ENCODE assay signal across 25 cellular contexts in genomic region chr17:82692268-82692667, GRCh38.
"Had no signal": no experiment of that assay in that cellular context is flagged by ENCODE, and none has a peak within 500 bp of the region (broad histone marks: within the 10 kb centered on the region; RNA-seq: fewer than 3 reads in every experiment).

No MANE protein-coding gene starts in this region.

- H3K27me3 ChIP-seq: breast epithelium, colonic mucosa, pancreas, right atrium auricular region, tibial nerve had no signal

- H3K4me1 ChIP-seq: breast epithelium, colonic mucosa had no signal

- ATAC-seq: left cardiac atrium; pancreas; stimulated activated memory B cell treated with anti-CD40 and anti-IgM and Interleukin-4, amounts not matched to agents 10 μg/mL and 1 μg/mL and 100 μg/mL, for 72 hours had no signal

- H3K9me3 ChIP-seq: colonic mucosa, pancreas had no signal

- H3K4me2 ChIP-seq: smooth muscle cell had no signal

- DNase-seq: activated CD4-positive, alpha-beta T cell treated with anti-CD3 and anti-CD28 coated beads, Interleukin-2, amount 50 U/mL, for 48 hours; activated CD4-positive, CD25-positive, alpha-beta regulatory T cell; activated CD8-positive, alpha-beta memory T cell treated with anti-CD3 and anti-CD28 coated beads, Interleukin-2, amount 50 U/mL, for 4 hours; activated gamma-delta T cell treated with Interleukin-2 at 50 U/mL for 16 hours; activated naive CD4-positive, alpha-beta T cell treated with anti-CD3 and anti-CD28 coated beads, Interleukin-2, amount 50 U/mL, for 16 hours; activated T-cell treated with anti-CD3 and anti-CD28 coated beads, Interleukin-2, amount 50 U/mL, for 24 hours; amygdala; colonic mucosa; effector memory CD4-positive, alpha-beta T cell; glutamatergic neuron; left cardiac atrium; mammary epithelial cell; naive B cell; nephron progenitor cell; stimulated activated CD4-positive, alpha-beta T cell treated with anti-CD3 and anti-CD28 coated beads, Interleukin-1b, Interleukin-23, amount 100 ng/mL, for 48 hours; stimulated activated CD4-positive, alpha-beta T cell treated with anti-CD3 and anti-CD28 coated beads, Interleukin-4, amount 100 ng/mL, for 4 hours; stimulated activated CD8-positive, alpha-beta memory T cell treated with anti-CD3 and anti-CD28 coated beads, Interleukin-4, amount 100 ng/mL, for 48 hours; stimulated activated naive CD8-positive, alpha-beta T cell treated with anti-CD3 and anti-CD28 coated beads, Interleukin-15, amount 100 ng/mL, for 72 hours; T-helper 1 cell had no signal

- H3K36me3 ChIP-seq: breast epithelium, colonic mucosa, pancreas, right atrium auricular region had no signal

- H3K4me3 ChIP-seq: breast epithelium, colonic mucosa, pancreas, right atrium auricular region, smooth muscle cell, tibial nerve had no signal

- H3K27ac ChIP-seq: colonic mucosa, pancreas, right atrium auricular region had no signal
